ENCODE assay signal across 20 cellular contexts in genomic region chr2:47551800-47552525, GRCh38. TPM values are rescaled to one million over a fixed set of nuclear protein-coding genes. Genes with fewer than 3 reads are reported as not detected.
A peak's percentile ranks its signal among the peaks of the same experiment; 100 is the strongest.
DNase-seq lines count a peak whose midpoint lies in the region; ATAC-seq and TF ChIP-seq lines count a peak whose summit lies in the region.
"Had no signal": no experiment of that assay in that cellular context is flagged by ENCODE, and none has a peak within 500 bp of the region (broad histone marks: within the 10 kb centered on the region; RNA-seq: fewer than 3 reads in every experiment).

No MANE protein-coding gene starts in this region.

- H3K9me3 Mint-ChIP-seq in endodermal cell: peaks cover 12% of the 10 kb centered on the region
- H3K9me3 Mint-ChIP-seq in activated CD8-positive, alpha-beta memory T cell treated with anti-CD3 and anti-CD28 coated beads, Interleukin-2, amount 10 ng/mL, durations not matched to agents 7 days and 5 days (ENCODE audit: low read depth): peaks cover 3% of the 10 kb centered on the region
- H3K9me3 Mint-ChIP-seq in natural killer cell treated with Interleukin-12 subunit alpha and Interleukin-12 subunit beta and Interleukin-15 and Interleukin-18, amount 100 ng/mL, for 72 hours: no peaks in the 10 kb centered on the region

- no peaks in the 10 kb centered on the region for H3K4me1 ChIP-seq in right atrium auricular region
- H3K4me1 ChIP-seq in endodermal cell (ENCODE audit: control insufficient read depth, insufficient read depth, low read length): peaks cover 11% of the 10 kb centered on the region

- DNase-seq in cardiac septum (ENCODE audit: low spot score): peak; percentile 27
- DNase-seq in right atrium auricular region (ENCODE audit: low spot score): no peak
- peak; percentile 22 to 27 for DNase-seq in Kasumi-1 (lab: John Stamatoyannopoulos, UW)
- no peak for DNase-seq in endodermal cell
- no peak for DNase-seq in activated CD8-positive, alpha-beta memory T cell treated with anti-CD3 and anti-CD28 coated beads, Interleukin-2, amount 10 ng/mL, durations not matched to agents 7 days and 5 days
- no peak for DNase-seq in DMS53 treated with DMSO at 0.1 percent for 48 hours (lab: John Stamatoyannopoulos, UW; ENCODE audit: unreplicated experiment)
- DNase-seq in natural killer cell treated with Interleukin-12 subunit alpha and Interleukin-12 subunit beta and Interleukin-15 and Interleukin-18, amount 100 ng/mL, for 72 hours (ENCODE audit: low spot score): no peak
- no peak for DNase-seq in LoVo (ENCODE audit: low spot score)
- DNase-seq: C1 segment of cervical spinal cord; Calu3; CD4-positive, alpha-beta T cell; DMS 273 treated with DMSO at 0.1 percent for 48 hours; DMS79; EL; GOT3; HCEC 1CT; HFFc6 had no signal

- H3K9me3 ChIP-seq in right atrium auricular region (peaks cover 0 to 23% of the 10 kb centered on the region in 2 donors), endodermal cell (ENCODE audit: control insufficient read depth, low read length) (peaks cover 4% of the 10 kb centered on the region)

- H3K27me3 Mint-ChIP-seq in endodermal cell (ENCODE audit: insufficient read depth): no peaks in the 10 kb centered on the region
- H3K27me3 Mint-ChIP-seq in activated CD8-positive, alpha-beta memory T cell treated with anti-CD3 and anti-CD28 coated beads, Interleukin-2, amount 10 ng/mL, durations not matched to agents 7 days and 5 days: peaks cover 12% of the 10 kb centered on the region
- peaks cover 11 to 16% of the 10 kb centered on the region in 2 donors for H3K27me3 Mint-ChIP-seq in natural killer cell treated with Interleukin-12 subunit alpha and Interleukin-12 subunit beta and Interleukin-15 and Interleukin-18, amount 100 ng/mL, for 72 hours

- CTCF ChIA-PET in activated CD8-positive, alpha-beta memory T cell treated with anti-CD3 and anti-CD28 coated beads, Interleukin-2, amount 10 ng/mL, durations not matched to agents 7 days and 5 days (lab: Charles Lee): no interaction called here

- no peak overlapping the region for H3K27ac Mint-ChIP-seq in endodermal cell
- no peak overlapping the region for H3K27ac Mint-ChIP-seq in activated CD8-positive, alpha-beta memory T cell treated with anti-CD3 and anti-CD28 coated beads, Interleukin-2, amount 10 ng/mL, durations not matched to agents 7 days and 5 days
- no peak overlapping the region for H3K27ac Mint-ChIP-seq in natural killer cell treated with Interleukin-12 subunit alpha and Interleukin-12 subunit beta and Interleukin-15 and Interleukin-18, amount 100 ng/mL, for 72 hours
- H3K27ac Mint-ChIP-seq: CD4-positive, alpha-beta T cell; HFFc6 had no signal

- H3K27ac ChIP-seq in right atrium auricular region: no peak overlapping the region
- H3K27ac ChIP-seq in endodermal cell (ENCODE audit: low read depth, low read length): no peak overlapping the region
- H3K27ac ChIP-seq: 22Rv1, HL-60 had no signal

- H3K4me3 Mint-ChIP-seq in endodermal cell: no peak overlapping the region
- no peak overlapping the region for H3K4me3 Mint-ChIP-seq in activated CD8-positive, alpha-beta memory T cell treated with anti-CD3 and anti-CD28 coated beads, Interleukin-2, amount 10 ng/mL, durations not matched to agents 7 days and 5 days
- no peak overlapping the region for H3K4me3 Mint-ChIP-seq in natural killer cell treated with Interleukin-12 subunit alpha and Interleukin-12 subunit beta and Interleukin-15 and Interleukin-18, amount 100 ng/mL, for 72 hours
- H3K4me3 Mint-ChIP-seq: CD4-positive, alpha-beta T cell; HFFc6 had no signal

- H3K9ac ChIP-seq in endodermal cell (ENCODE audit: extremely low read depth, low read length, poor library complexity, severe bottlenecking): no peak overlapping the region

- WGBS in endodermal cell (ENCODE audit: insufficient coverage in 1 of 2, insufficient read length in 1 of 2), 2 experiments: 71 to 79% methylated on average over 1 to 7 of the region's 7 CpGs

- TF ChIP-seq CTCF in right atrium auricular region (IDR thresholded peaks at IDR 0.05) (no peak), endodermal cell (conservative IDR thresholded peaks at IDR 0.05) (no peak)

- no peak overlapping the region for H3K4me3 ChIP-seq in right atrium auricular region
- H3K4me3 ChIP-seq in endodermal cell (ENCODE audit: low read length): peak overlapping the region; percentile 33

- no peaks in the 10 kb centered on the region for H3K27me3 ChIP-seq in right atrium auricular region
- no peaks in the 10 kb centered on the region for H3K27me3 ChIP-seq in endodermal cell (ENCODE audit: control insufficient read depth, insufficient read depth, low read length, poor library complexity, severe bottlenecking)

- intact Hi-C loops in cardiac septum (cut with DNase I): no loop called here

- H3K36me3 ChIP-seq in right atrium auricular region: no peaks in the 10 kb centered on the region
- peaks cover 94% of the 10 kb centered on the region for H3K36me3 ChIP-seq in endodermal cell (ENCODE audit: control insufficient read depth, insufficient read depth, low read length)

- H3K4me1 Mint-ChIP-seq in endodermal cell: peaks cover 22% of the 10 kb centered on the region
- H3K4me1 Mint-ChIP-seq in activated CD8-positive, alpha-beta memory T cell treated with anti-CD3 and anti-CD28 coated beads, Interleukin-2, amount 10 ng/mL, durations not matched to agents 7 days and 5 days: no peaks in the 10 kb centered on the region
- no peaks in the 10 kb centered on the region for H3K4me1 Mint-ChIP-seq in natural killer cell treated with Interleukin-12 subunit alpha and Interleukin-12 subunit beta and Interleukin-15 and Interleukin-18, amount 100 ng/mL, for 72 hours (ENCODE audit: low read depth in 2 of 2)

- ATAC-seq in activated CD8-positive, alpha-beta memory T cell treated with anti-CD3 and anti-CD28 coated beads, Interleukin-2, amount 10 ng/mL, durations not matched to agents 7 days and 5 days: no peak
- no peak for ATAC-seq in natural killer cell treated with Interleukin-12 subunit alpha and Interleukin-12 subunit beta and Interleukin-15 and Interleukin-18, amount 100 ng/mL, for 72 hours

- H3K36me3 Mint-ChIP-seq in endodermal cell (ENCODE audit: low read depth): peaks cover 51% of the 10 kb centered on the region
- H3K36me3 Mint-ChIP-seq in activated CD8-positive, alpha-beta memory T cell treated with anti-CD3 and anti-CD28 coated beads, Interleukin-2, amount 10 ng/mL, durations not matched to agents 7 days and 5 days: no peaks in the 10 kb centered on the region
- peaks cover 10% of the 10 kb centered on the region for H3K36me3 Mint-ChIP-seq in natural killer cell treated with Interleukin-12 subunit alpha and Interleukin-12 subunit beta and Interleukin-15 and Interleukin-18, amount 100 ng/mL, for 72 hours

RNA-seq across cellular contexts. Expression of gene KCNK12, which starts 18.8 kb away (rescaled TPM):
- total RNA-seq in cardiac septum (0.05 TPM), right atrium auricular region (not detected), endodermal cell (10 to 100 TPM; 52.3 to 79.0 TPM)
- polyA plus RNA-seq in endodermal cell (2013, experiment 1 of 2): 16.1 TPM
- polyA plus RNA-seq in endodermal cell (2013, experiment 2 of 2): 16.9 TPM
- under 1 TPM; 0.35 to 0.45 TPM for total RNA-seq in activated CD8-positive, alpha-beta memory T cell treated with anti-CD3 and anti-CD28 coated beads, Interleukin-2, amount 10 ng/mL, durations not matched to agents 7 days and 5 days
- total RNA-seq in natural killer cell treated with Interleukin-12 subunit alpha and Interleukin-12 subunit beta and Interleukin-15 and Interleukin-18, amount 100 ng/mL, for 72 hours: under 1 TPM; 0.25 to 0.26 TPM
- total RNA-seq: A673, Calu3 had no signal

Comparison
In these comparisons a context has a peak if more than half of its experiments do, and no peak if none do; other contexts are left out.
1. DNase-seq: peak in cardiac septum (single experiment) and Kasumi-1 (2 of 2); none in right atrium auricular region (single experiment), endodermal cell (single experiment), activated CD8-positive, alpha-beta memory T cell treated with anti-CD3 and anti-CD28 coated beads, Interleukin-2, amount 10 ng/mL, durations not matched to agents 7 days and 5 days (single experiment), DMS53 treated with DMSO at 0.1 percent for 48 hours (single experiment), natural killer cell treated with Interleukin-12 subunit alpha and Interleukin-12 subunit beta and Interleukin-15 and Interleukin-18, amount 100 ng/mL, for 72 hours (single experiment) and LoVo (single experiment).
2. RNA of gene KCNK12, which starts 18.8 kb away (total RNA-seq): 52.3 to 79.0 TPM in endodermal cell; 0.35 to 0.45 TPM in activated CD8-positive, alpha-beta memory T cell treated with anti-CD3 and anti-CD28 coated beads, Interleukin-2, amount 10 ng/mL, durations not matched to agents 7 days and 5 days, 0.25 to 0.26 TPM in natural killer cell treated with Interleukin-12 subunit alpha and Interleukin-12 subunit beta and Interleukin-15 and Interleukin-18, amount 100 ng/mL, for 72 hours, 0.05 TPM in cardiac septum (single experiment) and not detected in right atrium auricular region; every median in the first group is over 10 times any median in the second.